10 cellular contexts compared by ENCODE assay signal in the genomic region with DNA sequence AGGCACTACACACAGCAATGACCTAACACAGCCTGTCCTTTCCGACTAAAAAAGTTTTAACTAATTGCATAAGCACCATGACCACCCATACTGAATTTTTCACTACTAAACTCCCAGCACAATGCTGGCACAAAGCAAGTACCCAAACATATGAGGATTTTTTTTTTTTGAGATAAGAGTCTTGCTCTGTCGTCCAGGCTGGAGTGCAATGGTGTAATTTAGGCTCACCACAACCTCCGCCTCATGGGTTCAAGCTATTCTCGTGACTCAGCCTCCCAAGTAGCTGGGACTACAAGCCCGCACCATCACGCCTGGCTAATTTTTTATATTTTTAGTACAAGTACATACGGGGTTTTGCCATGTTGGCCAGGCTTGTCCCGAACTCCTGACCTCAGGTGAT. TPM values are rescaled to one million over a fixed set of nuclear protein-coding genes. Genes with fewer than 3 reads are reported as not detected.
DNase-seq lines count a peak whose midpoint lies in the region; ATAC-seq and TF ChIP-seq lines count a peak whose summit lies in the region.
"Had no signal": no experiment of that assay in that cellular context is flagged by ENCODE, and none has a peak within 500 bp of the region (broad histone marks: within the 10 kb centered on the region; RNA-seq: fewer than 3 reads in every experiment).

No MANE protein-coding gene starts in this region.

- peaks cover 0 to 14% (median 5%) of the 10 kb centered on the region in 9 donors for H3K36me3 ChIP-seq in heart left ventricle
- H3K36me3 ChIP-seq in mesenchymal stem cell (ENCODE audit: control insufficient read depth in 1 of 2, insufficient read depth in 2 of 2, low read depth in 1 of 2, low read length in 2 of 2) = peaks cover 3 to 21% of the 10 kb centered on the region in 2 experiments

- H3K4me1 Mint-ChIP-seq in type B pancreatic cell (ENCODE audit: unreplicated experiment) = peaks cover 15% of the 10 kb centered on the region

- H3K9me3 ChIP-seq in heart left ventricle (no peaks in the 10 kb centered on the region), mesenchymal stem cell (ENCODE audit: control insufficient read depth, low read length) (no peaks in the 10 kb centered on the region)

- peaks cover 9% of the 10 kb centered on the region for H3K9me3 Mint-ChIP-seq in type B pancreatic cell

- no peak overlapping the region for H3K14ac ChIP-seq in mesenchymal stem cell (ENCODE audit: low read length in 2 of 2)

- CTCF ChIA-PET in HEK293T (lab: Yijun Ruan, JAX) = no interaction called here

- H2AK5ac ChIP-seq in mesenchymal stem cell (ENCODE audit: low read length, severe bottlenecking) = no peak overlapping the region

- H3K23ac ChIP-seq in mesenchymal stem cell (ENCODE audit: low read length in 2 of 2) = no peak overlapping the region

- no peak overlapping the region for H4K8ac ChIP-seq in mesenchymal stem cell (ENCODE audit: low read length)

- intact Hi-C loops in heart left ventricle (cut with DNase I) (loop anchor here in 6 of 10 donors (2.0 to 10.0 kb wide), 4 partner anchors 35 to 117 kb away; no protein-coding TSS in a partner anchor), Right ventricle myocardium superior (cut with DNase I) (no loop called here)

- no peak overlapping the region for H3K18ac ChIP-seq in mesenchymal stem cell (ENCODE audit: low read depth in 1 of 2, low read length in 2 of 2)

- no peak overlapping the region for H2BK15ac ChIP-seq in mesenchymal stem cell (ENCODE audit: low read depth, poor library complexity, severe bottlenecking)

- H2BK120ac ChIP-seq in mesenchymal stem cell (ENCODE audit: low read depth, low read length) = no peak overlapping the region

- TF ChIP-seq CTCF in heart left ventricle (IDR thresholded peaks at IDR 0.05) (no peak), astrocyte of the spinal cord (IDR thresholded peaks at IDR 0.05; ENCODE audit: low read depth, low read length) (no peak), type B pancreatic cell (conservative IDR thresholded peaks at IDR 0.05) (no peak)

- peak overlapping the region; percentile 23 for H3K4me2 ChIP-seq in mesenchymal stem cell (ENCODE audit: low read length, poor library complexity, severe bottlenecking)

- no peaks in the 10 kb centered on the region for H3K27me3 Mint-ChIP-seq in type B pancreatic cell

- H3K27ac ChIP-seq in heart left ventricle = peak overlapping the region in 8 of 12 donors; percentile 3 to 99 (median 96)
- peak overlapping the region; percentile 95 for H3K27ac ChIP-seq in mesenchymal stem cell (ENCODE audit: low read length, poor library complexity, severe bottlenecking)

- H3K36me3 Mint-ChIP-seq in type B pancreatic cell = peaks cover 15% of the 10 kb centered on the region

- H3K27me3 ChIP-seq in heart left ventricle (no peaks in the 10 kb centered on the region), mesenchymal stem cell (ENCODE audit: control insufficient read depth in 1 of 2, insufficient read depth in 1 of 2, low read length in 2 of 2) (no peaks in the 10 kb centered on the region)

- 40 to 54% (median 52%) methylated on average over 8 of the region's 8 CpGs for WGBS in heart left ventricle, 4 donors
- 94% methylated on average over 8 of the region's 8 CpGs for WGBS in mesenchymal stem cell

- no peak overlapping the region for H2AFZ ChIP-seq in mesenchymal stem cell (ENCODE audit: low read depth, low read length)

- peak overlapping the region; percentile 99 for H3K9ac ChIP-seq in mesenchymal stem cell (ENCODE audit: low read length)

- H3K27ac Mint-ChIP-seq in type B pancreatic cell = peak overlapping the region; percentile 61

- peak overlapping the region; percentile 61 for H3K4me3 Mint-ChIP-seq in type B pancreatic cell

- POLR2A ChIA-PET in HEK293T (lab: Yijun Ruan, JAX) = no interaction called here

- in situ Hi-C loops in astrocyte of the spinal cord (cut with HindIII; ENCODE audit: low sequenced_read_pairs) = no loop called here

- H3K79me1 ChIP-seq in mesenchymal stem cell (replicated peaks; ENCODE audit: low read length, poor library complexity, severe bottlenecking) = no peaks in the 10 kb centered on the region

- no peak for TF ChIP-seq POLR2A in heart left ventricle (IDR thresholded peaks at IDR 0.05)

- no peak overlapping the region for H4K91ac ChIP-seq in mesenchymal stem cell (ENCODE audit: low read length)

- H3K4me3 ChIP-seq in heart left ventricle = no peak overlapping the region
- H3K4me3 ChIP-seq in astrocyte of the spinal cord (ENCODE audit: low read depth, low read length) = no peak overlapping the region
- no peak overlapping the region for H3K4me3 ChIP-seq in mesenchymal stem cell (ENCODE audit: insufficient read depth in 1 of 2, low read depth in 1 of 2, low read length in 2 of 2)

- DNase-seq in heart left ventricle = no peak
- no peak for DNase-seq in Right ventricle myocardium superior
- DNase-seq in astrocyte of the spinal cord (ENCODE audit: low read depth, low spot score) = peak; percentile 10
- DNase-seq in mesenchymal stem cell = peak; percentile 44
- no peak for DNase-seq in type B pancreatic cell (ENCODE audit: extremely low spot score, unreplicated experiment)
- DNase-seq in NCI-H524 treated with DMSO at 0.1 percent for 48 hours (lab: John Stamatoyannopoulos, UW) = no peak
- no peak for DNase-seq in HEK293T (ENCODE audit: extremely low spot score)
- no peak for DNase-seq in NK-92 (lab: John Stamatoyannopoulos, UW; ENCODE audit: unreplicated experiment)
- DNase-seq: Karpas-422, retina had no signal

- no peak overlapping the region for H2BK5ac ChIP-seq in mesenchymal stem cell (ENCODE audit: low read depth, low read length, poor library complexity, severe bottlenecking)

- H2BK12ac ChIP-seq in mesenchymal stem cell (ENCODE audit: low read length in 2 of 2) = peak overlapping the region; percentile 24 to 54

- no peak overlapping the region for H3K4ac ChIP-seq in mesenchymal stem cell (ENCODE audit: low read depth in 1 of 2, low read length in 2 of 2)

- ATAC-seq in heart left ventricle (no peak), Right ventricle myocardium superior (ENCODE audit: poor library complexity) (no peak)

- H3K4me1 ChIP-seq in heart left ventricle (peaks cover 7 to 54% (median 33%) of the 10 kb centered on the region in 12 donors), mesenchymal stem cell (ENCODE audit: control insufficient read depth, insufficient read depth, low read depth, low read length) (peaks cover 10% of the 10 kb centered on the region)

TF ChIP-seq in HEK293T, 16 proteins besides CTCF, POLR2A, EP300 and RAD21:
- TF ChIP-seq ELF4 (IDR thresholded peaks at IDR 0.05) (no peak), FOXK2 (IDR thresholded peaks at IDR 0.05) (no peak), HDGF (IDR thresholded peaks at IDR 0.05; ENCODE audit: borderline replicate concordance) (no peak), NFRKB (IDR thresholded peaks at IDR 0.05) (no peak), FOXM1 (IDR thresholded peaks at IDR 0.05; ENCODE audit: borderline replicate concordance) (no peak), CTBP1 (IDR thresholded peaks at IDR 0.05; ENCODE audit: borderline replicate concordance) (no peak), L3MBTL2 (conservative IDR thresholded peaks at IDR 0.05) (no peak), TARDBP (IDR thresholded peaks at IDR 0.05) (no peak), SP1 (IDR thresholded peaks at IDR 0.05) (no peak), ZNF384 (IDR thresholded peaks at IDR 0.05) (no peak), LEF1 (IDR thresholded peaks at IDR 0.05; ENCODE audit: borderline replicate concordance) (no peak), SUZ12 (IDR thresholded peaks at IDR 0.05) (no peak), FOXA1 (IDR thresholded peaks at IDR 0.05) (no peak), ARNT (IDR thresholded peaks at IDR 0.05) (no peak), BHLHE40 (IDR thresholded peaks at IDR 0.05; ENCODE audit: borderline replicate concordance) (no peak)
- TF ChIP-seq, protein P1, sequence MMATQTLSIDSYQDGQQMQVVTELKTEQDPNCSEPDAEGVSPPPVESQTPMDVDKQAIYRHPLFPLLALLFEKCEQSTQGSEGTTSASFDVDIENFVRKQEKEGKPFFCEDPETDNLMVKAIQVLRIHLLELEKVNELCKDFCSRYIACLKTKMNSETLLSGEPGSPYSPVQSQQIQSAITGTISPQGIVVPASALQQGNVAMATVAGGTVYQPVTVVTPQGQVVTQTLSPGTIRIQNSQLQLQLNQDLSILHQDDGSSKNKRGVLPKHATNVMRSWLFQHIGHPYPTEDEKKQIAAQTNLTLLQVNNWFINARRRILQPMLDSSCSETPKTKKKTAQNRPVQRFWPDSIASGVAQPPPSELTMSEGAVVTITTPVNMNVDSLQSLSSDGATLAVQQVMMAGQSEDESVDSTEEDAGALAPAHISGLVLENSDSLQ (IDR thresholded peaks at IDR 0.05) = no peak
TF ChIP-seq in HEK293T: peak in this region for 0.

RNA-seq across cellular contexts. Expression of gene UBE2H, which starts 5.1 kb away (rescaled TPM):
- total RNA-seq in heart left ventricle = 100 to 1,000 TPM in 7 of 9 donors, 10 to 100 TPM in 2; 92.8 to 219 (median 130) TPM
- 10 to 100 TPM; 46.5 to 56.4 TPM for polyA plus RNA-seq in heart left ventricle
- 96.8 TPM for total RNA-seq in Right ventricle myocardium superior
- polyA plus RNA-seq in mesenchymal stem cell (2013, experiment 1 of 2) = 81.2 TPM
- 91.4 TPM for polyA plus RNA-seq in mesenchymal stem cell (2013, experiment 2 of 2)
- total RNA-seq in type B pancreatic cell (ENCODE audit: low replicate concordance) = 80.7 and 141 TPM in 2 replicates

Comparison
In these comparisons a context has a peak if more than half of its experiments do, and no peak if none do; other contexts are left out.
1. DNase-seq: peak in astrocyte of the spinal cord (single experiment) and mesenchymal stem cell (single experiment); none in heart left ventricle (0 of 5), Right ventricle myocardium superior (single experiment), type B pancreatic cell (single experiment), NCI-H524 treated with DMSO at 0.1 percent for 48 hours (single experiment), HEK293T (single experiment) and NK-92 (single experiment).